ENCODE assay signal across 21 cellular contexts in genomic region chr7:7110706-7111105, GRCh38.
"Had no signal": no experiment of that assay in that cellular context is flagged by ENCODE, and none has a peak within 500 bp of the region (broad histone marks: within the 10 kb centered on the region; RNA-seq: fewer than 3 reads in every experiment).

No MANE protein-coding gene starts in this region.

- H3K27me3 ChIP-seq: ascending aorta, cardiac muscle cell, SJCRH30 had no signal

- H3K36me3 ChIP-seq: ascending aorta, cardiac muscle cell, SJCRH30 had no signal

- DNase-seq: activated CD4-positive, alpha-beta T cell treated with anti-CD3 and anti-CD28 coated beads, Interleukin-2, amount 10 ng/mL, durations not matched to agents 24 days and 14 days; activated CD4-positive, alpha-beta T cell treated with anti-CD3 and anti-CD28 coated beads, Interleukin-2, amount 50 U/mL, for 4 hours; activated CD8-positive, alpha-beta T cell treated with anti-CD3 and anti-CD28 coated beads for 36 hours; activated effector memory CD4-positive, alpha-beta T cell treated with anti-CD3 and anti-CD28 coated beads, Interleukin-2, amount 50 U/mL, for 16 hours; activated naive CD4-positive, alpha-beta T cell; activated naive CD4-positive, alpha-beta T cell treated with anti-CD3 and anti-CD28 coated beads, Interleukin-2, amount 50 U/mL, for 16 hours; activated naive CD8-positive, alpha-beta T cell treated with anti-CD3 and anti-CD28 coated beads for 36 hours; activated T-cell treated with anti-CD3 and anti-CD28 coated beads, Interleukin-2, amount 50 U/mL, for 1 hour; activated T-cell treated with anti-CD3 and anti-CD28 coated beads, Interleukin-2, amount 50 U/mL, for 72 hours; amygdala; NCI-H1436; NCI-H1694 treated with DMSO at 0.1 percent for 48 hours; NCI-H2029; NCI-H524 treated with DMSO at 0.1 percent for 48 hours; SHP77; SJCRH30 had no signal

- ATAC-seq: activated CD8-positive, alpha-beta T cell treated with anti-CD3 and anti-CD28 coated beads for 36 hours; activated T-cell treated with anti-CD3 and anti-CD28 coated beads, Interleukin-2, amount 50 U/mL, for 72 hours; activated T-helper 17 cell treated with anti-CD3 and anti-CD28 coated beads, Interleukin-2, amount 50 U/mL, for 72 hours; Panc1 had no signal

- H3K9me3 ChIP-seq: ascending aorta had no signal

- H3K4me1 ChIP-seq: ascending aorta had no signal

- H3K27ac ChIP-seq: ascending aorta, cardiac muscle cell, SJCRH30, SK-N-MC had no signal

- H3K4me3 ChIP-seq: ascending aorta, cardiac muscle cell, SJCRH30, SK-N-MC had no signal
